ENCODE assay signal across 10 cellular contexts in genomic region chr2:227862741-227863588, GRCh38. TPM values are rescaled to one million over a fixed set of nuclear protein-coding genes. Genes with fewer than 3 reads are reported as not detected.
DNase-seq lines count a peak whose midpoint lies in the region; ATAC-seq, FAIRE-seq and TF ChIP-seq lines count a peak whose summit lies in the region.
"Had no signal": no experiment of that assay in that cellular context is flagged by ENCODE, and none has a peak within 500 bp of the region (broad histone marks: within the 10 kb centered on the region; RNA-seq: fewer than 3 reads in every experiment).

No MANE protein-coding gene starts in this region.

- H3K27ac ChIP-seq in HCT116 (ENCODE audit: low read depth, low read length) (peak overlapping the region; percentile 64), small intestine (ENCODE audit: low read depth in 1 of 2, low read length in 1 of 2) (no peak overlapping the region), OCI-LY7 (ENCODE audit: low read depth, low read length, poor library complexity, severe bottlenecking) (no peak overlapping the region)

- peak overlapping the region; percentile 38 for H3K9ac ChIP-seq in HCT116 (ENCODE audit: low read length)

- DNase-seq in HCT116 (ENCODE audit: low read depth, low spot score): peak; percentile 90
- peak; percentile 76 for DNase-seq in SW480 (ENCODE audit: low spot score)
- DNase-seq in glomerular endothelial cell (ENCODE audit: extremely low read depth, low read depth, low spot score): peak; percentile 51
- peak; percentile 29 for DNase-seq in small intestine
- DNase-seq in DMS153 (lab: John Stamatoyannopoulos, UW): no peak
- DNase-seq in D721Med (ENCODE audit: insufficient read length, low spot score): no peak
- no peak for DNase-seq in OCI-LY7 (ENCODE audit: low spot score)
- no peak for DNase-seq in GM10266 (ENCODE audit: extremely low spot score)

- H3K79me2 ChIP-seq in HCT116 (ENCODE audit: insufficient read depth, low read length): no peaks in the 10 kb centered on the region
- no peaks in the 10 kb centered on the region for H3K79me2 ChIP-seq in OCI-LY7 (ENCODE audit: insufficient read depth, low read depth, low read length)

- CTCF ChIA-PET in HCT116 (lab: Charles Lee): interaction anchor here (0.7 to 2.7 kb wide), 29 partner anchors 8 to 457 kb away, joined by 3 to 20 read pairs (median 5); partner anchors contain the start of genes CCL20 and DAW1
- CTCF ChIA-PET in OCI-LY7 (lab: Charles Lee; ENCODE audit: unreplicated experiment): interaction anchor here (1.2 to 1.5 kb wide), 2 partner anchors 16 to 18 kb away, joined by 4 read pairs; no protein-coding TSS in a partner anchor

- H4K20me1 ChIP-seq in HCT116 (ENCODE audit: insufficient read depth) (no peaks in the 10 kb centered on the region), OCI-LY7 (ENCODE audit: insufficient read depth, low read length) (no peaks in the 10 kb centered on the region)

- H3K4me1 ChIP-seq in HCT116 (ENCODE audit: control insufficient read depth in 1 of 2, insufficient read depth in 2 of 2, low read length in 2 of 2) (peaks cover 14 to 28% of the 10 kb centered on the region in 2 experiments), small intestine (ENCODE audit: control insufficient read depth in 2 of 2, insufficient read depth in 1 of 2, low read depth in 1 of 2, low read length in 1 of 2) (no peaks in the 10 kb centered on the region), OCI-LY7 (ENCODE audit: insufficient read depth, low read length, poor library complexity, severe bottlenecking) (no peaks in the 10 kb centered on the region)

- peak overlapping the region; percentile 13 to 42; a peak in 3 of 4 replicates for H3K4me3 ChIP-seq in HCT116 (replicated peaks in 1 of 2; ENCODE audit: low read depth in 1 of 2, low read length in 2 of 2)
- H3K4me3 ChIP-seq in small intestine (ENCODE audit: low read depth in 1 of 2, low read length in 2 of 2): no peak overlapping the region
- H3K4me3 ChIP-seq in OCI-LY7 (ENCODE audit: low read depth, low read length, poor library complexity, severe bottlenecking): no peak overlapping the region

- ATAC-seq in HCT116: peak; percentile 90

- RAD21 ChIA-PET in HCT116 (lab: Charles Lee; ENCODE audit: low non-redundant PET in 1 of 2, low total read pairs in 2 of 2, uncharacterized antibody in 2 of 2, unreplicated experiment in 2 of 2): interaction anchor here in 1 of 2 experiments (0.8 to 1.3 kb wide), 2 partner anchors 89 to 97 kb away, joined by 3 to 6 read pairs; no protein-coding TSS in a partner anchor

- POLR2A ChIA-PET in HCT116 (lab: Charles Lee) (interaction anchor here (0.9 to 3.6 kb wide), 4 partner anchors 9 to 49 kb away, joined by 3 to 21 read pairs (median 6); partner anchors contain the start of gene CCL20), OCI-LY7 (lab: Charles Lee) (interaction anchor here (1.5 kb wide), 1 partner anchor 10 kb away, joined by 5 read pairs; no protein-coding TSS in a partner anchor)

- FAIRE-seq in small intestine (lab: Jason Lieb, UNC) (no peak), D721Med (lab: Jason Lieb, UNC) (no peak)
- FAIRE-seq: GM18507 had no signal

- WGBS in small intestine, 3 donors: 77 to 80% (median 78%) methylated on average over 7 of the region's 7 CpGs

- peak; percentile 65 for TF ChIP-seq RAD21 in HCT116 (IDR thresholded peaks at IDR 0.05; ENCODE audit: low read depth)

- intact Hi-C loops in HCT116 (cut with micrococcal nuclease) (loop anchor here (1.0 to 10.0 kb wide), 5 partner anchors 44 to 457 kb away; partner anchors contain the start of gene AGFG1), OCI-LY7 (cut with micrococcal nuclease; ENCODE audit: unreplicated experiment) (no loop called here)

- TF ChIP-seq POLR2A in HCT116 (IDR thresholded peaks at IDR 0.05; ENCODE audit: borderline replicate concordance, extremely low read depth, insufficient read depth, insufficient read length): no peak

- no peaks in the 10 kb centered on the region for H3K36me3 ChIP-seq in HCT116 (ENCODE audit: control insufficient read depth in 1 of 2, insufficient read depth in 2 of 2, low read length in 2 of 2)
- H3K36me3 ChIP-seq in small intestine (ENCODE audit: control insufficient read depth in 2 of 2, insufficient read depth in 2 of 2, low read length in 2 of 2): no peaks in the 10 kb centered on the region
- H3K36me3 ChIP-seq in OCI-LY7 (ENCODE audit: insufficient read depth, low read length): no peaks in the 10 kb centered on the region

- H3K4me2 ChIP-seq in HCT116 (ENCODE audit: low read length): peak overlapping the region; percentile 71
- no peak overlapping the region for H3K4me2 ChIP-seq in OCI-LY7 (ENCODE audit: low read length)

- H3K9me3 ChIP-seq in HCT116 (ENCODE audit: control insufficient read depth in 1 of 2, insufficient read depth in 1 of 2, low read depth in 1 of 2, low read length in 2 of 2) (no peaks in the 10 kb centered on the region), small intestine (ENCODE audit: control insufficient read depth, low read depth) (no peaks in the 10 kb centered on the region), OCI-LY7 (ENCODE audit: low read length) (no peaks in the 10 kb centered on the region)

- H2AFZ ChIP-seq in HCT116 (ENCODE audit: low read depth, low read length, poor library complexity, severe bottlenecking) (peak overlapping the region; percentile 71), OCI-LY7 (ENCODE audit: low read length) (no peak overlapping the region)

- H3K27me3 ChIP-seq in HCT116 (ENCODE audit: insufficient read depth, low read length): no peaks in the 10 kb centered on the region
- H3K27me3 ChIP-seq in small intestine (ENCODE audit: control insufficient read depth in 2 of 2, insufficient read depth in 2 of 2, low read length in 2 of 2): no peaks in the 10 kb centered on the region

- TF ChIP-seq CTCF in HCT116 (IDR thresholded peaks at IDR 0.05 in 2 of 3, conservative IDR thresholded peaks at IDR 0.05 in 1 of 3; ENCODE audit: borderline replicate concordance in 1 of 3, insufficient read depth in 1 of 3, low read depth in 2 of 3, low read length in 2 of 3) (peak in 2 of 3 experiments; percentile 23 to 27; a peak in 2 of 6 replicates), D721Med (IDR thresholded peaks at IDR 0.05; ENCODE audit: insufficient read depth, missing control alignments) (no peak), OCI-LY7 (conservative IDR thresholded peaks at IDR 0.05; ENCODE audit: low read length) (no peak), GM10266 (IDR thresholded peaks at IDR 0.05; ENCODE audit: control insufficient read depth, insufficient read depth, low read depth, missing control alignments) (no peak)

- BruUV-seq in HCT116 (replicated peaks; lab: Mats Ljungman, UMichigan) (no TSS peak), OCI-LY7 (replicated peaks; lab: Mats Ljungman, UMichigan) (no TSS peak)

- H3K9me2 ChIP-seq in HCT116 (ENCODE audit: insufficient read depth) (no peaks in the 10 kb centered on the region), OCI-LY7 (ENCODE audit: insufficient read depth, low read length) (no peaks in the 10 kb centered on the region)

TF ChIP-seq in HCT116, 20 proteins besides CTCF, POLR2A, EP300 and RAD21 (continues in another document):
- TF ChIP-seq REST (IDR thresholded peaks at IDR 0.05; ENCODE audit: low read depth) (no peak), ATF3 (IDR thresholded peaks at IDR 0.05) (peak; percentile 60; the same call in 1 of the 2 replicates), ZFX (IDR thresholded peaks at IDR 0.05) (no peak), FOSL1 (IDR thresholded peaks at IDR 0.05; ENCODE audit: low read depth) (peak; percentile 98), SRF (IDR thresholded peaks at IDR 0.05; ENCODE audit: low read depth) (peak; percentile 71), EZH2 (IDR thresholded peaks at IDR 0.05) (no peak), SIN3A (IDR thresholded peaks at IDR 0.05; ENCODE audit: low read depth) (peak; percentile 47; the same call in 1 of the 2 replicates), CEBPB (IDR thresholded peaks at IDR 0.05; ENCODE audit: low read depth) (peak; percentile 94), TCF7L2 (IDR thresholded peaks at IDR 0.05; ENCODE audit: borderline replicate concordance, extremely low read depth, insufficient read depth, insufficient read length) (peak; percentile 85)

RNA-seq across cellular contexts. Expression of gene DAW1, which starts 8.5 kb away (rescaled TPM):
- total RNA-seq in HCT116 (2021; ENCODE audit: unreplicated experiment) (0.20 TPM), glomerular endothelial cell (0.58 TPM in 1 of 2 replicates, not detected in the other), OCI-LY7 (2022) (not detected in 2 replicates)
- 0.15 and 0.26 TPM in 2 replicates for polyA plus RNA-seq in HCT116 (2012)
- not detected for polyA plus RNA-seq in small intestine
- not detected in 2 replicates for total RNA-seq in OCI-LY7 (2014; rRNA removed; shearing (Covaris generic))
- total RNA-seq: T-helper 1 cell treated with Interleukin-12 subunit alpha and Interleukin-12 subunit beta and Interleukin-4 antibody, amounts not matched to agents 30 ng/mL and 1 ng/mL, for 36 hours had no signal

RNA-seq across cellular contexts. Expression of gene CCL20, which starts 49.3 kb away (rescaled TPM):
- total RNA-seq in HCT116 (2021; ENCODE audit: unreplicated experiment): 0.30 TPM
- 0.12 and 0.36 TPM in 2 replicates for polyA plus RNA-seq in HCT116 (2012)
- total RNA-seq in glomerular endothelial cell: 2.6 and 6.0 TPM in 2 replicates
- 10 to 100 TPM in 1 of 3 donors, 1 to 10 TPM in 2; 9.6 to 15.9 (median 9.7) TPM for polyA plus RNA-seq in small intestine
- not detected in 2 replicates for total RNA-seq in OCI-LY7 (2014; rRNA removed; shearing (Covaris generic))
- not detected in 2 replicates for total RNA-seq in OCI-LY7 (2022)

Comparison
In these comparisons a context has a peak if more than half of its experiments do, and no peak if none do; other contexts are left out.
1. DNase-seq: peak in HCT116 (single experiment), SW480 (single experiment), glomerular endothelial cell (single experiment) and small intestine (single experiment); none in DMS153 (single experiment), D721Med (single experiment), OCI-LY7 (single experiment) and GM10266 (single experiment).
2. H3K4me3 ChIP-seq: peak in HCT116 (2 of 2); none in small intestine (0 of 2) and OCI-LY7 (single experiment).
3. CTCF ChIP-seq: peak in HCT116 (2 of 3); none in D721Med (single experiment), OCI-LY7 (single experiment) and GM10266 (single experiment).